In genomic region chr2:10339647-10340592, GRCh38 we compare ENCODE assay signal across 22 cellular contexts. TPM values are rescaled to one million over a fixed set of nuclear protein-coding genes. Genes with fewer than 3 reads are reported as not detected.
DNase-seq lines count a peak whose midpoint lies in the region; ATAC-seq and TF ChIP-seq lines count a peak whose summit lies in the region.
"Had no signal": no experiment of that assay in that cellular context is flagged by ENCODE, and none has a peak within 500 bp of the region (broad histone marks: within the 10 kb centered on the region; RNA-seq: fewer than 3 reads in every experiment).

No MANE protein-coding gene starts in this region.

- TF ChIP-seq CTCF in RWPE2 (IDR thresholded peaks at IDR 0.05; ENCODE audit: poor library complexity, severe bottlenecking), result no peak
- TF ChIP-seq CTCF in chondrocyte (IDR thresholded peaks at IDR 0.05), result no peak
- TF ChIP-seq CTCF in omental fat pad (IDR thresholded peaks at IDR 0.05), result no peak

- CTCF ChIA-PET in CD4-positive, alpha-beta memory T cell (lab: Charles Lee; ENCODE audit: partially characterized antibody), result interaction anchor here (1.1 to 1.3 kb wide), 2 partner anchors 69 to 96 kb away, joined by 3 to 4 read pairs; no protein-coding TSS in a partner anchor

- H3K9me3 ChIP-seq in CD4-positive, alpha-beta memory T cell (ENCODE audit: control insufficient read depth in 1 of 2, low read length in 2 of 2), result no peaks in the 10 kb centered on the region
- no peaks in the 10 kb centered on the region for H3K9me3 ChIP-seq in RWPE2 (ENCODE audit: severe bottlenecking)
- H3K9me3 ChIP-seq: ovary had no signal

- intact Hi-C loops in CD4-positive, alpha-beta memory T cell (cut with micrococcal nuclease), result loop anchor here (10.0 kb wide), 1 partner anchor 215 kb away; the partner anchor contains the start of gene RRM2

- peak; percentile 39; the same call in 2 of the 3 replicates for ATAC-seq in RWPE2 (ENCODE audit: low read depth)
- ATAC-seq in omental fat pad (ENCODE audit: low FRiP score), result peak; percentile 54

- no peaks in the 10 kb centered on the region for H3K36me3 ChIP-seq in CD4-positive, alpha-beta memory T cell (ENCODE audit: insufficient read depth, low read length)
- H3K36me3 ChIP-seq in RWPE2 (ENCODE audit: low read depth), result peaks cover 2% of the 10 kb centered on the region; the same call in 1 of the 2 replicates
- H3K36me3 ChIP-seq: ovary, right atrium auricular region had no signal

- peak overlapping the region in 1 of 8 donors; percentile 10 for H3K4me3 Mint-ChIP-seq in CD4-positive, alpha-beta memory T cell
- no peak overlapping the region for H3K4me3 Mint-ChIP-seq in chondrocyte (ENCODE audit: unreplicated experiment)
- H3K4me3 Mint-ChIP-seq: brain, H9 had no signal

- H3K27me3 Mint-ChIP-seq in CD4-positive, alpha-beta memory T cell, result no peaks in the 10 kb centered on the region
- H3K27me3 Mint-ChIP-seq in chondrocyte (ENCODE audit: low read depth), result no peaks in the 10 kb centered on the region
- H3K27me3 Mint-ChIP-seq: brain had no signal

- peaks cover 46 to 76% (median 62%) of the 10 kb centered on the region in 4 donors for H3K4me1 Mint-ChIP-seq in CD4-positive, alpha-beta memory T cell
- peaks cover 29% of the 10 kb centered on the region for H3K4me1 Mint-ChIP-seq in chondrocyte (ENCODE audit: low read depth)
- H3K4me1 Mint-ChIP-seq: H9 had no signal

- H3K27ac Mint-ChIP-seq in CD4-positive, alpha-beta memory T cell, result peak overlapping the region in 4 of 7 donors; percentile 5 to 63 (median 48)
- H3K27ac Mint-ChIP-seq in chondrocyte (ENCODE audit: unreplicated experiment), result no peak overlapping the region
- H3K27ac Mint-ChIP-seq: H9 had no signal

- H3K9me3 Mint-ChIP-seq in CD4-positive, alpha-beta memory T cell, result no peaks in the 10 kb centered on the region
- H3K9me3 Mint-ChIP-seq in chondrocyte (ENCODE audit: low read depth), result peaks cover 4% of the 10 kb centered on the region
- H3K9me3 Mint-ChIP-seq: CD8-positive, alpha-beta memory T cell had no signal

- no peak for DNase-seq in CD4-positive, alpha-beta memory T cell
- DNase-seq in RWPE2 (ENCODE audit: low spot score), result no peak
- peak; percentile 58 for DNase-seq in chondrocyte (ENCODE audit: low spot score)
- DNase-seq in omental fat pad (ENCODE audit: low spot score), result no peak
- DNase-seq in stimulated activated CD4-positive, alpha-beta T cell treated with anti-CD3 and anti-CD28 coated beads, Interleukin-1b, Interleukin-23, amount 100 ng/mL, for 48 hours, result no peak
- DNase-seq in NCI-H146 treated with DMSO at 0.1 percent for 48 hours (lab: John Stamatoyannopoulos, UW; ENCODE audit: unreplicated experiment), result no peak
- DNase-seq in NCI-H2196 (lab: John Stamatoyannopoulos, UW; ENCODE audit: unreplicated experiment), result no peak
- DNase-seq: activated CD4-positive, CD25-positive, alpha-beta regulatory T cell treated with anti-CD3 and anti-CD28 coated beads, Interleukin-2, amount 50 U/mL, for 72 hours; CD8-positive, alpha-beta memory T cell; DMS53; GF-D8; H9; NCI-H1930; NCI-H226; NCI-H82; OCI-M1; ovary; stimulated activated CD8-positive, alpha-beta memory T cell treated with anti-CD3 and anti-CD28 coated beads, Interleukin-4, amount 100 ng/mL, for 48 hours; substantia nigra had no signal

- no peak overlapping the region for H3K27ac ChIP-seq in CD4-positive, alpha-beta memory T cell (ENCODE audit: low read depth, low read length)
- H3K27ac ChIP-seq in RWPE2 (ENCODE audit: poor library complexity, severe bottlenecking), result no peak overlapping the region
- H3K27ac ChIP-seq: KMS-11, ovary, right atrium auricular region had no signal

- peaks cover 53% of the 10 kb centered on the region for H3K4me1 ChIP-seq in CD4-positive, alpha-beta memory T cell (ENCODE audit: insufficient read depth, low read length)
- H3K4me1 ChIP-seq in RWPE2 (ENCODE audit: insufficient read depth, poor library complexity, severe bottlenecking), result peaks cover 12% of the 10 kb centered on the region

- POLR2A ChIA-PET in CD4-positive, alpha-beta memory T cell (lab: Charles Lee; ENCODE audit: partially characterized antibody), result interaction anchor here (0.8 kb wide), 1 partner anchor 22 kb away, joined by 3 read pairs; no protein-coding TSS in a partner anchor

- H3K36me3 Mint-ChIP-seq in CD4-positive, alpha-beta memory T cell, result peaks cover 21 to 28% of the 10 kb centered on the region in 2 donors
- peaks cover 2% of the 10 kb centered on the region for H3K36me3 Mint-ChIP-seq in chondrocyte (ENCODE audit: low read depth)

- no peaks in the 10 kb centered on the region for H3K27me3 ChIP-seq in CD4-positive, alpha-beta memory T cell (ENCODE audit: insufficient read depth, low read length)
- no peaks in the 10 kb centered on the region for H3K27me3 ChIP-seq in RWPE2 (ENCODE audit: insufficient read depth, poor library complexity, severe bottlenecking)
- H3K27me3 ChIP-seq: ovary, right atrium auricular region had no signal

- no peak overlapping the region for H3K4me3 ChIP-seq in CD4-positive, alpha-beta memory T cell (ENCODE audit: low read length in 2 of 2)
- no peak overlapping the region for H3K4me3 ChIP-seq in RWPE2 (ENCODE audit: severe bottlenecking)
- H3K4me3 ChIP-seq: ovary, right atrium auricular region had no signal

RNA-seq across cellular contexts. Expression of gene HPCAL1, which starts 37.2 kb away (rescaled TPM):
- 10 to 100 TPM; 77.1 to 80.7 TPM for total RNA-seq in CD4-positive, alpha-beta memory T cell
- polyA plus RNA-seq in CD4-positive, alpha-beta memory T cell, result 100 to 1,000 TPM; 100 to 114 TPM
- total RNA-seq in chondrocyte, result 18.7 to 44.0 TPM (median 19.3 TPM) in 3 replicates
- 10 to 100 TPM; 51.8 to 75.8 (median 67.8) TPM for total RNA-seq in omental fat pad
